Comparison of ENCODE assay signal across 8 cellular contexts in genomic region chr1:47709302-47710074, GRCh38.
DNase-seq lines count a peak whose midpoint lies in the region; FAIRE-seq lines count a peak whose summit lies in the region.

No MANE protein-coding gene starts in this region.

- no peak for FAIRE-seq in HTR-8/SVneo (lab: Jason Lieb, UNC)

- H3K27ac ChIP-seq in duodenal mucosa (ENCODE audit: low read depth, low read length): no peak overlapping the region

- H3K9me3 ChIP-seq in duodenal mucosa (ENCODE audit: control insufficient read depth in 1 of 2, low read length in 2 of 2): no peaks in the 10 kb centered on the region

- peaks cover 7 to 19% of the 10 kb centered on the region in 2 donors for H3K4me1 ChIP-seq in duodenal mucosa (ENCODE audit: control insufficient read depth in 1 of 2, insufficient read depth in 2 of 2, low read length in 2 of 2)

- H3K36me3 ChIP-seq in duodenal mucosa (ENCODE audit: control insufficient read depth in 1 of 2, insufficient read depth in 2 of 2, low read length in 2 of 2): no peaks in the 10 kb centered on the region

- H3K27me3 ChIP-seq in duodenal mucosa (ENCODE audit: control insufficient read depth in 1 of 2, insufficient read depth in 2 of 2, low read length in 2 of 2): peaks cover 52 to 67% of the 10 kb centered on the region in 2 donors

- peak overlapping the region in 1 of 2 donors; percentile 47 for H3K9ac ChIP-seq in duodenal mucosa (ENCODE audit: low read depth in 1 of 2, low read length in 2 of 2)

- peak; percentile 67 for DNase-seq in activated CD8-positive, alpha-beta memory T cell treated with anti-CD3 and anti-CD28 coated beads for 24 hours
- DNase-seq in activated CD8-positive, alpha-beta memory T cell treated with anti-CD3 and anti-CD28 coated beads, Interleukin-2, amount 50 U/mL, for 48 hours: no peak
- DNase-seq in NCI-H748 treated with DMSO at 0.1 percent for 48 hours (lab: John Stamatoyannopoulos, UW): peak; percentile 70
- DNase-seq in mesenteric fat pad (ENCODE audit: low spot score): peak; percentile 89
- no peak for DNase-seq in NCI-H226
- no peak for DNase-seq in NCI-H446 (lab: John Stamatoyannopoulos, UW)
- DNase-seq in HTR-8/SVneo (ENCODE audit: insufficient read length, low spot score): no peak

- peak overlapping the region; percentile 43 to 62 for H3K4me3 ChIP-seq in duodenal mucosa (ENCODE audit: low read depth in 1 of 2, low read length in 2 of 2)

Comparison
In these comparisons a context has a peak if more than half of its experiments do, and no peak if none do; other contexts are left out.
1. DNase-seq: peak in activated CD8-positive, alpha-beta memory T cell treated with anti-CD3 and anti-CD28 coated beads for 24 hours (single experiment), NCI-H748 treated with DMSO at 0.1 percent for 48 hours (single experiment) and mesenteric fat pad (single experiment); none in activated CD8-positive, alpha-beta memory T cell treated with anti-CD3 and anti-CD28 coated beads, Interleukin-2, amount 50 U/mL, for 48 hours (single experiment), NCI-H226 (single experiment), NCI-H446 (0 of 2) and HTR-8/SVneo (single experiment).